13 cellular contexts compared by ENCODE assay signal in the genomic region with DNA sequence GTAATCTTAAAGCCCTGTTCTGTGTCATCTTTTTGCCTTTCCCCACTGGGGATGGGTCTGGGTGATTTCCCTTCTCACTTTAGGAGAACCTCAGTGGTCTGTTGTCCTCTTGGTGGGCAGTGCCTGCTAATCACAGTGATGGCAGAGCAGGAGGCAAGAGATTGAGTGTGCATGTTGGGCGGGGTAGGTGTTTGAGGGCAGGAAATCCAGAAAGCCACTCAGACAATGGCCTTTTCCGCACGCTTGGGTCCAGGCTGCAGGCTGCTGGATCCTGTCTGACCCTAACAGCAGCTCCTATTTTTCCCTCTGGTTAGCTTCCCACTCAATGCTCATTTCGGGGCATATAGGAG. TPM values are rescaled to one million over a fixed set of nuclear protein-coding genes. Genes with fewer than 3 reads are reported as not detected.
DNase-seq lines count a peak whose midpoint lies in the region; ATAC-seq and TF ChIP-seq lines count a peak whose summit lies in the region.
"Had no signal": no experiment of that assay in that cellular context is flagged by ENCODE, and none has a peak within 500 bp of the region (broad histone marks: within the 10 kb centered on the region; RNA-seq: fewer than 3 reads in every experiment).

No MANE protein-coding gene starts in this region.

- H3K36me3 ChIP-seq in mesodermal cell (ENCODE audit: control insufficient read depth, insufficient read depth, low read length) (no peaks in the 10 kb centered on the region), transverse colon (no peaks in the 10 kb centered on the region)

- H3K27ac ChIP-seq in mesodermal cell (ENCODE audit: low read depth, low read length, severe bottlenecking) (peak overlapping the region; percentile 74), transverse colon (peak overlapping the region; percentile 62 to 97 (median 72))

- peaks cover 7% of the 10 kb centered on the region for H3K27me3 Mint-ChIP-seq in activated T-cell treated with anti-CD3 and anti-CD28 coated beads, Interleukin-2, amount 50 U/mL, for 72 hours (ENCODE audit: low read depth)
- H3K27me3 Mint-ChIP-seq in activated T-cell treated with anti-CD3 and anti-CD28 coated beads, Interleukin-2, amount 50 U/mL, for 4 hours (ENCODE audit: low read depth), result no peaks in the 10 kb centered on the region

- H3K27ac Mint-ChIP-seq in activated T-cell treated with anti-CD3 and anti-CD28 coated beads, Interleukin-2, amount 50 U/mL, for 72 hours, result no peak overlapping the region

- peaks cover 6% of the 10 kb centered on the region for H3K27me3 ChIP-seq in transverse colon

- no peak overlapping the region for H3K4me3 Mint-ChIP-seq in activated T-cell treated with anti-CD3 and anti-CD28 coated beads, Interleukin-2, amount 50 U/mL, for 72 hours
- H3K4me3 Mint-ChIP-seq in activated T-cell treated with anti-CD3 and anti-CD28 coated beads, Interleukin-2, amount 50 U/mL, for 4 hours, result no peak overlapping the region
- H3K4me3 Mint-ChIP-seq: T-helper 17 cell had no signal

- no peaks in the 10 kb centered on the region for H3K9me3 ChIP-seq in mesodermal cell (ENCODE audit: control insufficient read depth, low read length)
- H3K9me3 ChIP-seq in transverse colon, result no peaks in the 10 kb centered on the region

- peak; percentile 27 to 47 for ATAC-seq in activated T-cell treated with anti-CD3 and anti-CD28 coated beads, Interleukin-2, amount 50 U/mL, for 72 hours (replicated peaks in 1 of 2)
- ATAC-seq in activated T-cell treated with anti-CD3 and anti-CD28 coated beads, Interleukin-2, amount 50 U/mL, for 4 hours, result no peak
- ATAC-seq in GM19467 (IDR thresholded peaks at IDR 0.05; ENCODE audit: unreplicated experiment), result no peak
- ATAC-seq: T-helper 17 cell had no signal

- WGBS in mesodermal cell (ENCODE audit: insufficient coverage in 2 of 2), 2 experiments, result 78 to 100% methylated on average over 3 to 4 of the region's 4 CpGs
- WGBS in transverse colon (ENCODE audit: low coverage in 1 of 2), 2 donors, result 72% methylated on average over 4 of the region's 4 CpGs; no CpG with 5 or more reads in 1 of the 2 donors

- H3K4me1 ChIP-seq in mesodermal cell (ENCODE audit: control insufficient read depth, insufficient read depth, low read length, poor library complexity, severe bottlenecking) (peaks cover 30% of the 10 kb centered on the region), transverse colon (peaks cover 16 to 43% (median 25%) of the 10 kb centered on the region in 4 donors)

- intact Hi-C loops in transverse colon (cut with DNase I; ENCODE audit: low total_unique reads), result no loop called here

- peaks cover 25% of the 10 kb centered on the region for H3K4me1 Mint-ChIP-seq in activated T-cell treated with anti-CD3 and anti-CD28 coated beads, Interleukin-2, amount 50 U/mL, for 72 hours (ENCODE audit: low read depth)
- peaks cover 26% of the 10 kb centered on the region for H3K4me1 Mint-ChIP-seq in activated T-cell treated with anti-CD3 and anti-CD28 coated beads, Interleukin-2, amount 50 U/mL, for 4 hours (ENCODE audit: low read depth)

- no peaks in the 10 kb centered on the region for H3K9me3 Mint-ChIP-seq in activated T-cell treated with anti-CD3 and anti-CD28 coated beads, Interleukin-2, amount 50 U/mL, for 72 hours
- no peaks in the 10 kb centered on the region for H3K9me3 Mint-ChIP-seq in activated T-cell treated with anti-CD3 and anti-CD28 coated beads, Interleukin-2, amount 50 U/mL, for 4 hours

- DNase-seq in activated T-cell treated with anti-CD3 and anti-CD28 coated beads, Interleukin-2, amount 50 U/mL, for 72 hours, result no peak
- no peak for DNase-seq in activated T-cell treated with anti-CD3 and anti-CD28 coated beads, Interleukin-2, amount 50 U/mL, for 4 hours
- peak; percentile 89 for DNase-seq in dermis blood vessel endothelial cell
- no peak for DNase-seq in transverse colon
- no peak for DNase-seq in stimulated activated CD4-positive, alpha-beta T cell treated with anti-CD3 and anti-CD28 coated beads, Interleukin-2, amount 100 ng/mL, for 48 hours
- no peak for DNase-seq in SKM-1 treated with dmso at 0.1 percent for 144 hours (lab: John Stamatoyannopoulos, UW; ENCODE audit: unreplicated experiment)
- DNase-seq: activated CD8-positive, alpha-beta memory T cell treated with anti-CD3 and anti-CD28 coated beads, Interleukin-2, amount 50 U/mL, for 48 hours; DMS79 treated with DMSO at 0.1 percent for 48 hours; NCI-H2029; T-helper 17 cell had no signal

- in situ Hi-C loops in transverse colon (cut with MboI; ENCODE audit: low pct_ligation_motif_present in 1 of 4, low pct_unique_long_range_greater_than_20kb in 1 of 4, low sequenced_read_pairs in 3 of 4), result no loop called here

- no peak for TF ChIP-seq CTCF in transverse colon (IDR thresholded peaks at IDR 0.05)

- H3K4me3 ChIP-seq in mesodermal cell (ENCODE audit: extremely low read depth, insufficient read depth, low read length, poor library complexity, severe bottlenecking) (no peak overlapping the region), transverse colon (no peak overlapping the region)

- TF ChIP-seq EP300 in transverse colon (IDR thresholded peaks at IDR 0.05; ENCODE audit: low read depth), result no peak

- no peak for TF ChIP-seq POLR2A in transverse colon (IDR thresholded peaks at IDR 0.05)

- no peaks in the 10 kb centered on the region for H3K36me3 Mint-ChIP-seq in activated T-cell treated with anti-CD3 and anti-CD28 coated beads, Interleukin-2, amount 50 U/mL, for 72 hours (ENCODE audit: insufficient read depth in 2 of 2)
- no peaks in the 10 kb centered on the region for H3K36me3 Mint-ChIP-seq in activated T-cell treated with anti-CD3 and anti-CD28 coated beads, Interleukin-2, amount 50 U/mL, for 4 hours (ENCODE audit: insufficient read depth)

RNA-seq across cellular contexts. Expression of gene ITGA5, which starts 13.7 kb away (rescaled TPM):
- 10 to 100 TPM; 20.6 to 27.4 TPM for total RNA-seq in activated T-cell treated with anti-CD3 and anti-CD28 coated beads, Interleukin-2, amount 50 U/mL, for 72 hours
- 10 to 100 TPM in 2 of 3 donors, 1 to 10 TPM in 1; 9.3 to 16.4 (median 12.4) TPM for total RNA-seq in activated T-cell treated with anti-CD3 and anti-CD28 coated beads, Interleukin-2, amount 50 U/mL, for 4 hours
- total RNA-seq in dermis blood vessel endothelial cell, result 567 and 846 TPM in 2 replicates
- 227 TPM for polyA plus RNA-seq in mesodermal cell (2013, experiment 1 of 2)
- 182 TPM for polyA plus RNA-seq in mesodermal cell (2013, experiment 2 of 2)
- total RNA-seq in transverse colon, result 100 to 1,000 TPM in 1 of 4 donors, 10 to 100 TPM in 3; 37.7 to 217 (median 73.0) TPM

RNA-seq across cellular contexts. Expression of gene GTSF1, which starts 40.6 kb away (rescaled TPM):
- total RNA-seq in activated T-cell treated with anti-CD3 and anti-CD28 coated beads, Interleukin-2, amount 50 U/mL, for 72 hours, result 10 to 100 TPM in 1 of 2 donors, 1 to 10 TPM in 1; 8.5 to 12.4 TPM
- 10 to 100 TPM in 1 of 3 donors, 1 to 10 TPM in 2; 2.5 to 11.6 (median 7.9) TPM for total RNA-seq in activated T-cell treated with anti-CD3 and anti-CD28 coated beads, Interleukin-2, amount 50 U/mL, for 4 hours
- total RNA-seq in dermis blood vessel endothelial cell (0.34 TPM in 1 of 2 replicates, not detected in the other), transverse colon (not detected)
- not detected for polyA plus RNA-seq in mesodermal cell (2013, experiment 1 of 2)
- not detected for polyA plus RNA-seq in mesodermal cell (2013, experiment 2 of 2)
- total RNA-seq: aorta had no signal

RNA-seq across cellular contexts. Expression of gene ZNF385A, which starts 48.3 kb away (rescaled TPM):
- 1 to 10 TPM; 1.3 to 2.8 TPM for total RNA-seq in activated T-cell treated with anti-CD3 and anti-CD28 coated beads, Interleukin-2, amount 50 U/mL, for 72 hours
- 1 to 10 TPM in 1 of 3 donors, under 1 TPM in 2; 0.48 to 1.1 (median 0.55) TPM for total RNA-seq in activated T-cell treated with anti-CD3 and anti-CD28 coated beads, Interleukin-2, amount 50 U/mL, for 4 hours
- total RNA-seq in dermis blood vessel endothelial cell (2.2 and 4.0 TPM in 2 replicates), transverse colon (10 to 100 TPM in 1 of 4 donors, 1 to 10 TPM in 3; 1.9 to 17.5 (median 5.7) TPM)
- polyA plus RNA-seq in mesodermal cell (2013, experiment 1 of 2), result 24.9 TPM
- polyA plus RNA-seq in mesodermal cell (2013, experiment 2 of 2), result 22.0 TPM

Comparison
In these comparisons a context has a peak if more than half of its experiments do, and no peak if none do; other contexts are left out.
1. ATAC-seq: peak in activated T-cell treated with anti-CD3 and anti-CD28 coated beads, Interleukin-2, amount 50 U/mL, for 72 hours (2 of 2); none in activated T-cell treated with anti-CD3 and anti-CD28 coated beads, Interleukin-2, amount 50 U/mL, for 4 hours (0 of 2) and GM19467 (single experiment).